13 cellular contexts compared by ENCODE assay signal in the genomic region with DNA sequence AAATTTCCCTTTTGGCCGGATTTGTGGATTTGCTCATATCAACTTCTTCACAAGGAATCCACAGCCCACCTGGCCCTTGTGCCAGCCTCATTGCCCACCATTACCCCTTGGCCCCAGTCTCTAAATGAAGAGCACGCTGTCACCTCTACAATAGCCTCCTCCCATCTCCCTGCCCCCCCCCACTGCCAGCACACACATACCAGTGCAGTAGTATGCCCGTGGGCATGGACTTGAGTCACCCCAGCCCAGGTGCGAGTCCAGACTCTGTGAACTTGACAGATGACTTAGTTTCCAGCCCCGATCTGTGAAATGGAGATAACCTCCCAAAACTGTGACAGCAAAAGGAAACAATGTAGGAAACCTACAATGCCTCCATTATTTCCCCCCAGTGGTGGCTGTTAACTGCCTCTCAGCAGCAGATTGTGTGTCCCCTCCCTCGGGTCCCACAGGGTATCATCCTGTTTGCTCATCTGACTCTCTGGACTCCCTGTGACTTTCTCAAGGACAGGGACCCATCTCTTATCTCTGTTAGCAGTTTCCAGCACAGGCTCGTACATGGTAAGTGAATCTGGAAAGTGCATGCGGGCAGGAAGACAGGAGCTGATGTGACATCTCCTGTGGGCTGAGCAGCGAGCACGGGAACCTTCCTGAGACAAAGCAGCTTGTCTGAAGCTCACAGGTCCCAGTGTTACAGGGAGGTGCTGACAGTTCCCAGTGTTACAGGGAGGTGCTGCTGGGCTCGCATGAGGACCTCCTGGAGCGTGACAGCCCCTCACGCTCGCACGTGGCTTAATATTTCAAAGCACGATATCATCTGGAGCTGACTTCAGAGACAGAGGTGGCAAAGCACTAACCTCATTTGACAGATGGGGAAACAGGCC. TPM values are rescaled to one million over a fixed set of nuclear protein-coding genes. Genes with fewer than 3 reads are reported as not detected.
A peak's percentile ranks its signal among the peaks of the same experiment; 100 is the strongest.
DNase-seq lines count a peak whose midpoint lies in the region; ATAC-seq and TF ChIP-seq lines count a peak whose summit lies in the region.
"Had no signal": no experiment of that assay in that cellular context is flagged by ENCODE, and none has a peak within 500 bp of the region (broad histone marks: within the 10 kb centered on the region; RNA-seq: fewer than 3 reads in every experiment).

No MANE protein-coding gene starts in this region.

- ATAC-seq in CD4-positive, alpha-beta T cell (ENCODE audit: poor library complexity), result no peak

- POLR2A ChIA-PET in CD4-positive, alpha-beta T cell (lab: Charles Lee), result interaction anchor here (1.4 to 1.5 kb wide), 2 partner anchors 25 to 51 kb away, joined by 5 to 6 read pairs; a partner anchor contains a TSS

- TF ChIP-seq CTCF in CD4-positive, alpha-beta T cell (IDR thresholded peaks at IDR 0.05), result no peak
- no peak for TF ChIP-seq CTCF in nephron progenitor cell (IDR thresholded peaks at IDR 0.05)
- TF ChIP-seq CTCF in GM10266 (IDR thresholded peaks at IDR 0.05; ENCODE audit: control insufficient read depth, insufficient read depth, low read depth, missing control alignments), result no peak
- no peak for TF ChIP-seq CTCF in vagina (IDR thresholded peaks at IDR 0.05)

- no peaks in the 10 kb centered on the region for H3K9me3 Mint-ChIP-seq in CD4-positive, alpha-beta T cell
- H3K9me3 Mint-ChIP-seq in activated T-helper 2 cell treated with anti-CD3 and anti-CD28 coated beads, Interferon-gamma antibody, Interleukin-2, Interleukin-4, amounts not matched to agents 10 μg/mL and 5 μg/mL and 100 μg/mL, durations not matched to agents 14 hours and 24 hours and 36 hours, result no peaks in the 10 kb centered on the region
- H3K9me3 Mint-ChIP-seq in nephron progenitor cell, result peaks cover 2% of the 10 kb centered on the region

- H3K9me3 ChIP-seq in CD4-positive, alpha-beta T cell (ENCODE audit: control insufficient read depth, low read length), result no peaks in the 10 kb centered on the region
- H3K9me3 ChIP-seq in vagina, result no peaks in the 10 kb centered on the region

- peaks cover 70% of the 10 kb centered on the region for H3K4me1 Mint-ChIP-seq in CD4-positive, alpha-beta T cell (ENCODE audit: low read depth)
- peaks cover 65% of the 10 kb centered on the region for H3K4me1 Mint-ChIP-seq in activated T-helper 2 cell treated with anti-CD3 and anti-CD28 coated beads, Interferon-gamma antibody, Interleukin-2, Interleukin-4, amounts not matched to agents 10 μg/mL and 5 μg/mL and 100 μg/mL, durations not matched to agents 14 hours and 24 hours and 36 hours (ENCODE audit: low read depth)
- H3K4me1 Mint-ChIP-seq in nephron progenitor cell, result peaks cover 49% of the 10 kb centered on the region

- H3K4me3 Mint-ChIP-seq in CD4-positive, alpha-beta T cell, result peak overlapping the region; percentile 51
- no peak overlapping the region for H3K4me3 Mint-ChIP-seq in activated T-helper 2 cell treated with anti-CD3 and anti-CD28 coated beads, Interferon-gamma antibody, Interleukin-2, Interleukin-4, amounts not matched to agents 10 μg/mL and 5 μg/mL and 100 μg/mL, durations not matched to agents 14 hours and 24 hours and 36 hours (ENCODE audit: low read depth)
- H3K4me3 Mint-ChIP-seq in nephron progenitor cell, result no peak overlapping the region

- peak overlapping the region; percentile 75 for H3K27ac Mint-ChIP-seq in CD4-positive, alpha-beta T cell
- H3K27ac Mint-ChIP-seq in activated T-helper 2 cell treated with anti-CD3 and anti-CD28 coated beads, Interferon-gamma antibody, Interleukin-2, Interleukin-4, amounts not matched to agents 10 μg/mL and 5 μg/mL and 100 μg/mL, durations not matched to agents 14 hours and 24 hours and 36 hours, result peak overlapping the region; percentile 67
- H3K27ac Mint-ChIP-seq in nephron progenitor cell, result peak overlapping the region; percentile 8

- no peaks in the 10 kb centered on the region for H3K36me3 ChIP-seq in vagina

- no peak for TF ChIP-seq POLR2A in vagina (IDR thresholded peaks at IDR 0.05)

- peak in 1 of 10 experiments; percentile 32 for DNase-seq in CD4-positive, alpha-beta T cell
- DNase-seq in M059J (ENCODE audit: low read depth), result peak; percentile 44
- DNase-seq in activated T-helper 2 cell treated with anti-CD3 and anti-CD28 coated beads, Interferon-gamma antibody, Interleukin-2, Interleukin-4, amounts not matched to agents 10 μg/mL and 5 μg/mL and 100 μg/mL, durations not matched to agents 14 hours and 24 hours and 36 hours (ENCODE audit: low spot score), result no peak
- DNase-seq in nephron progenitor cell, result no peak
- no peak for DNase-seq in UCSD-AML1 (lab: John Stamatoyannopoulos, UW; ENCODE audit: unreplicated experiment)
- no peak for DNase-seq in GM10266 (ENCODE audit: extremely low spot score)
- no peak for DNase-seq in DMS79 treated with DMSO at 0.1 percent for 48 hours (lab: John Stamatoyannopoulos, UW)
- DNase-seq in vagina (ENCODE audit: extremely low spot score in 2 of 2), result no peak
- DNase-seq: activated gamma-delta T cell, cortex of kidney, IMR-90, naive B cell, NCI-H2029 treated with DMSO at 0.1 percent for 48 hours had no signal

- intact Hi-C loops in CD4-positive, alpha-beta T cell (cut with DNase I, micrococcal nuclease), result loop anchor here in 1 of 2 experiments (5.0 kb wide), 1 partner anchor 85 kb away; no protein-coding TSS in a partner anchor
- intact Hi-C loops in activated T-helper 2 cell treated with anti-CD3 and anti-CD28 coated beads, Interferon-gamma antibody, Interleukin-2, Interleukin-4, amounts not matched to agents 10 μg/mL and 5 μg/mL and 100 μg/mL, durations not matched to agents 14 hours and 24 hours and 36 hours (cut with micrococcal nuclease), result no loop called here
- intact Hi-C loops in vagina (cut with DNase I), result loop anchor here (10.0 kb wide), 1 partner anchor 87 kb away; no protein-coding TSS in a partner anchor

- H3K36me3 Mint-ChIP-seq in CD4-positive, alpha-beta T cell (ENCODE audit: low read depth), result peaks cover 7% of the 10 kb centered on the region
- H3K36me3 Mint-ChIP-seq in activated T-helper 2 cell treated with anti-CD3 and anti-CD28 coated beads, Interferon-gamma antibody, Interleukin-2, Interleukin-4, amounts not matched to agents 10 μg/mL and 5 μg/mL and 100 μg/mL, durations not matched to agents 14 hours and 24 hours and 36 hours (ENCODE audit: low read depth), result peaks cover 30% of the 10 kb centered on the region
- peaks cover 3% of the 10 kb centered on the region for H3K36me3 Mint-ChIP-seq in nephron progenitor cell (ENCODE audit: low read depth)
- H3K36me3 Mint-ChIP-seq: naive B cell had no signal

- no peaks in the 10 kb centered on the region for H3K27me3 Mint-ChIP-seq in CD4-positive, alpha-beta T cell
- no peaks in the 10 kb centered on the region for H3K27me3 Mint-ChIP-seq in activated T-helper 2 cell treated with anti-CD3 and anti-CD28 coated beads, Interferon-gamma antibody, Interleukin-2, Interleukin-4, amounts not matched to agents 10 μg/mL and 5 μg/mL and 100 μg/mL, durations not matched to agents 14 hours and 24 hours and 36 hours (ENCODE audit: low read depth)
- peaks cover 53% of the 10 kb centered on the region for H3K27me3 Mint-ChIP-seq in nephron progenitor cell (ENCODE audit: low read depth, poor library complexity)
- H3K27me3 Mint-ChIP-seq: naive B cell had no signal

- no peak overlapping the region for H3K4me3 ChIP-seq in vagina

- CTCF ChIA-PET in CD4-positive, alpha-beta T cell (lab: Charles Lee), result interaction anchor here (0.6 to 1.0 kb wide), 2 partner anchors 12 to 86 kb away, joined by 3 to 4 read pairs; no protein-coding TSS in a partner anchor

- peaks cover 21% of the 10 kb centered on the region for H3K4me1 ChIP-seq in vagina

- no peaks in the 10 kb centered on the region for H3K27me3 ChIP-seq in CD4-positive, alpha-beta T cell (ENCODE audit: control insufficient read depth, insufficient read depth, low read length)
- H3K27me3 ChIP-seq in vagina, result no peaks in the 10 kb centered on the region

- peak overlapping the region; percentile 11 for H3K27ac ChIP-seq in CD4-positive, alpha-beta T cell (ENCODE audit: low read depth, low read length)
- no peak overlapping the region for H3K27ac ChIP-seq in vagina

RNA-seq across cellular contexts. Expression of a gene that starts 4.2 kb away (rescaled TPM):
- total RNA-seq in CD4-positive, alpha-beta T cell, result 10 to 100 TPM; 17.7 to 19.0 TPM
- total RNA-seq in M059J (2014; rRNA removed; shearing (Covaris generic)), result 22.3 and 32.6 TPM in 2 replicates
- total RNA-seq in activated T-helper 2 cell treated with anti-CD3 and anti-CD28 coated beads, Interferon-gamma antibody, Interleukin-2, Interleukin-4, amounts not matched to agents 10 μg/mL and 5 μg/mL and 100 μg/mL, durations not matched to agents 14 hours and 24 hours and 36 hours, result 38.7 and 39.3 TPM in 2 replicates
- total RNA-seq in vagina, result 29.5 TPM

RNA-seq across cellular contexts. Expression of a gene that starts 25.3 kb away (rescaled TPM):
- total RNA-seq in CD4-positive, alpha-beta T cell, result 1 to 10 TPM; 3.1 to 3.6 TPM
- total RNA-seq in M059J (2014; rRNA removed; shearing (Covaris generic)), result 88.1 and 92.1 TPM in 2 replicates
- total RNA-seq in activated T-helper 2 cell treated with anti-CD3 and anti-CD28 coated beads, Interferon-gamma antibody, Interleukin-2, Interleukin-4, amounts not matched to agents 10 μg/mL and 5 μg/mL and 100 μg/mL, durations not matched to agents 14 hours and 24 hours and 36 hours, result 58.4 and 65.0 TPM in 2 replicates
- 44.0 TPM for total RNA-seq in vagina

Comparison
In these comparisons a context has a peak if more than half of its experiments do, and no peak if none do; other contexts are left out.
1. H3K27ac Mint-ChIP-seq: peak in every context shown above with its lines; median percentile 75 in CD4-positive, alpha-beta T cell; 67 in activated T-helper 2 cell treated with anti-CD3 and anti-CD28 coated beads, Interferon-gamma antibody, Interleukin-2, Interleukin-4, amounts not matched to agents 10 μg/mL and 5 μg/mL and 100 μg/mL, durations not matched to agents 14 hours and 24 hours and 36 hours; 8 in nephron progenitor cell.